18 cellular contexts compared by ENCODE assay signal in the genomic region with DNA sequence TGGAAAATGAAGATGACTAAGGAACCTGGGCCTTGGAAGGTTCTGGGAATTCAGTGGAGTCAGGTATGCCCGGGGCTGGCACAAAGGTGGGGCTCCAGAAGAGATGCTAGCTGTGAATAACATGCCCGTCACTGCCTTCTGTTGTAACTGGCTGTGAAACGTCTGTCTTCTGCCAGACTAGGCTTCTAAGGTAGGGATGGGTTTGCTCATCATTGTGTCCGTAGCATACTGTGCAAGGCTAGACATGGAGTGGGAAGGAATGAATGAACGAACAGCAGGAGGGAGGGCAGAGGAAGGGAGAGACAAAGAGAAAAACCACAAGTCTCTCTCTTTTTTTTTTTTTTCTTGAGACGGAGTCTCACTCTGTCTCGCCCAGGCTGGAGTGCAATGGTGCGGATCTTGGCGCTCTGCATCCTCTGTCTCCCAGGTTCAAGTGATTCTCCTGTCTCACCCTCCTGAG.
A peak's percentile ranks its signal among the peaks of the same experiment; 100 is the strongest.
DNase-seq lines count a peak whose midpoint lies in the region; ATAC-seq, FAIRE-seq and TF ChIP-seq lines count a peak whose summit lies in the region.
"Had no signal": no experiment of that assay in that cellular context is flagged by ENCODE, and none has a peak within 500 bp of the region (broad histone marks: within the 10 kb centered on the region; RNA-seq: fewer than 3 reads in every experiment).

No MANE protein-coding gene starts in this region.

- no peaks in the 10 kb centered on the region for H3K27me3 ChIP-seq in mammary epithelial cell (ENCODE audit: insufficient read depth, low read length)
- no peaks in the 10 kb centered on the region for H3K27me3 ChIP-seq in CD4-positive, alpha-beta memory T cell (ENCODE audit: insufficient read depth, low read length)
- H3K27me3 ChIP-seq: ascending aorta, esophagus muscularis mucosa, stomach had no signal

- FAIRE-seq in A549 (lab: Jason Lieb, UNC) = no peak
- FAIRE-seq: GM19239, HepG2 had no signal

- peak overlapping the region; percentile 58 for H3K4me2 ChIP-seq in A549
- H3K4me2 ChIP-seq in mammary epithelial cell (ENCODE audit: insufficient read depth, low read depth, low read length) = peak overlapping the region; percentile 64

- TF ChIP-seq EP300 in A549 (IDR thresholded peaks at IDR 0.05) = no peak

- POLR2A ChIA-PET in A549 (lab: Yijun Ruan, JAX) = no interaction called here
- POLR2A ChIA-PET in CD4-positive, alpha-beta memory T cell (lab: Charles Lee; ENCODE audit: partially characterized antibody) = no interaction called here

- H3K27ac ChIP-seq in A549 (peak overlapping the region; percentile 64 to 93), mammary epithelial cell (ENCODE audit: insufficient read depth, low read depth, low read length) (peak overlapping the region; percentile 99)
- no peak overlapping the region for H3K27ac ChIP-seq in CD4-positive, alpha-beta memory T cell (ENCODE audit: low read depth, low read length)
- H3K27ac ChIP-seq: ascending aorta, esophagus muscularis mucosa, stomach had no signal

- 71% methylated on average over 9 of the region's 9 CpGs for WGBS in A549 (ENCODE audit: missing lambda C conversion rate)
- 9% methylated on average over 7 of the region's 9 CpGs for WGBS in mammary epithelial cell (ENCODE audit: low coverage, missing lambda C conversion rate)

- TF ChIP-seq CTCF in A549 (IDR thresholded peaks at IDR 0.05) (no peak), mammary epithelial cell (conservative IDR thresholded peaks at IDR 0.05 in 1 of 2, IDR thresholded peaks at IDR 0.05 in 1 of 2; ENCODE audit: extremely low read depth in 1 of 2, insufficient read depth in 1 of 2, low read depth in 1 of 2, low read length in 2 of 2) (no peak)

- H3K9me3 Mint-ChIP-seq in effector memory CD8-positive, alpha-beta T cell = peaks cover 2 to 5% of the 10 kb centered on the region in 2 donors
- peaks cover 0 to 6% (median 2%) of the 10 kb centered on the region in 8 donors for H3K9me3 Mint-ChIP-seq in CD4-positive, alpha-beta memory T cell
- H3K9me3 Mint-ChIP-seq: activated CD4-positive, alpha-beta T cell treated with anti-CD3 and anti-CD28 coated beads, Interleukin-2, amount 10 ng/mL, durations not matched to agents 24 days and 14 days had no signal

- DNase-seq in A549 (ENCODE audit: low read depth in 1 of 2, low spot score in 1 of 2) = no peak
- DNase-seq in M059J (ENCODE audit: low read depth) = peak; percentile 49
- DNase-seq in mammary epithelial cell = peak; percentile 97
- peak; percentile 93 for DNase-seq in kidney tubule cell (ENCODE audit: low spot score)
- no peak for DNase-seq in NCI-H1105 treated with DMSO at 0.1 percent for 48 hours (lab: John Stamatoyannopoulos, UW)
- DNase-seq in effector memory CD8-positive, alpha-beta T cell = no peak
- DNase-seq in CD4-positive, alpha-beta memory T cell = no peak
- no peak for DNase-seq in Right ventricle myocardium inferior (ENCODE audit: missing footprints)
- DNase-seq: activated CD4-positive, alpha-beta T cell treated with anti-CD3 and anti-CD28 coated beads, Interleukin-2, amount 10 ng/mL, durations not matched to agents 24 days and 14 days; activated naive CD4-positive, alpha-beta T cell; dermis blood vessel endothelial cell; naive thymus-derived CD8-positive, alpha-beta T cell; NCI-H2081 treated with DMSO at 0.1 percent for 48 hours; stomach had no signal

- H3K4me3 ChIP-seq in A549 = no peak overlapping the region
- H3K4me3 ChIP-seq in mammary epithelial cell (replicated peaks in 1 of 3; ENCODE audit: insufficient read depth in 1 of 3, low read depth in 2 of 3, low read length in 3 of 3) = peak overlapping the region in 1 of 3 experiments; percentile 18
- no peak overlapping the region for H3K4me3 ChIP-seq in CD4-positive, alpha-beta memory T cell (ENCODE audit: low read length in 2 of 2)
- H3K4me3 ChIP-seq: ascending aorta, esophagus muscularis mucosa, stomach had no signal

- H3K9ac ChIP-seq in mammary epithelial cell (ENCODE audit: insufficient read depth, low read length) = peak overlapping the region; percentile 87

- no peak overlapping the region for H3K4me3 Mint-ChIP-seq in effector memory CD8-positive, alpha-beta T cell
- no peak overlapping the region for H3K4me3 Mint-ChIP-seq in CD4-positive, alpha-beta memory T cell
- H3K4me3 Mint-ChIP-seq: activated CD4-positive, alpha-beta T cell treated with anti-CD3 and anti-CD28 coated beads, Interleukin-2, amount 10 ng/mL, durations not matched to agents 24 days and 14 days; naive thymus-derived CD8-positive, alpha-beta T cell had no signal

- no peak for TF ChIP-seq POLR2A in A549 (IDR thresholded peaks at IDR 0.05; ENCODE audit: low read length)

- ATAC-seq in A549 (0 out of 6 replicates have a peak, but pooled peaks of 1 of the 2 experiments have one; percentile 8), Right ventricle myocardium inferior (no peak)
- ATAC-seq in effector memory CD8-positive, alpha-beta T cell (replicated peaks) = no peak
- ATAC-seq: HepG2; naive thymus-derived CD8-positive, alpha-beta T cell had no signal

- BruUV-seq in mammary epithelial cell (replicated peaks; lab: Mats Ljungman, UMichigan) = TSS peak; percentile 41

- H4K20me1 ChIP-seq in mammary epithelial cell (ENCODE audit: insufficient read depth, low read length) = no peaks in the 10 kb centered on the region

- in situ Hi-C loops in mammary epithelial cell (cut with MboI; ENCODE audit: low sequenced_read_pairs in 2 of 2) = loop anchor here in 1 of 2 donors (10.0 kb wide), 1 partner anchor 331 kb away; the partner anchor contains the start of gene MN1

- H3K9me3 ChIP-seq in A549 = no peaks in the 10 kb centered on the region
- no peaks in the 10 kb centered on the region for H3K9me3 ChIP-seq in mammary epithelial cell (replicated peaks; ENCODE audit: insufficient read depth, low read length)
- no peaks in the 10 kb centered on the region for H3K9me3 ChIP-seq in CD4-positive, alpha-beta memory T cell (ENCODE audit: control insufficient read depth in 1 of 2, low read length in 2 of 2)
- H3K9me3 ChIP-seq: ascending aorta, esophagus muscularis mucosa, stomach had no signal

- H3K36me3 Mint-ChIP-seq in effector memory CD8-positive, alpha-beta T cell (ENCODE audit: insufficient read depth) = no peaks in the 10 kb centered on the region
- H3K36me3 Mint-ChIP-seq in CD4-positive, alpha-beta memory T cell = no peaks in the 10 kb centered on the region
- H3K36me3 Mint-ChIP-seq: naive thymus-derived CD8-positive, alpha-beta T cell had no signal

- TF ChIP-seq RAD21 in A549 (conservative IDR thresholded peaks at IDR 0.05 in 1 of 2, IDR thresholded peaks at IDR 0.05 in 1 of 2) = no peak

- dilution Hi-C loops in mammary epithelial cell (cut with HindIII; ENCODE audit: low sequenced_read_pairs) = no loop called here

- intact Hi-C loops in mammary epithelial cell (cut with micrococcal nuclease) (loop anchor here (1.0 to 2.0 kb wide), 5 partner anchors 13 to 365 kb away; partner anchors contain the start of gene MN1), Right ventricle myocardium inferior (cut with DNase I) (no loop called here)
- intact Hi-C loops in CD4-positive, alpha-beta memory T cell (cut with micrococcal nuclease) = no loop called here

- peaks cover 40% of the 10 kb centered on the region for H3K4me1 ChIP-seq in A549
- H3K4me1 ChIP-seq in mammary epithelial cell (ENCODE audit: insufficient read depth, low read length) = peaks cover 44% of the 10 kb centered on the region
- no peaks in the 10 kb centered on the region for H3K4me1 ChIP-seq in CD4-positive, alpha-beta memory T cell (ENCODE audit: insufficient read depth, low read length)
- H3K4me1 ChIP-seq: ascending aorta had no signal

- CTCF ChIA-PET in A549 (lab: Yijun Ruan, JAX) = interaction anchor here (1.3 to 1.4 kb wide), 2 partner anchors 9 to 10 kb away, joined by 3 to 4 read pairs; no protein-coding TSS in a partner anchor
- CTCF ChIA-PET in mammary epithelial cell (lab: Charles Lee; ENCODE audit: low non-redundant PET) = interaction anchor here (0.5 to 0.6 kb wide), 4 partner anchors 13 to 1326 kb away, joined by 3 to 8 read pairs (median 5); no protein-coding TSS in a partner anchor
- CTCF ChIA-PET in CD4-positive, alpha-beta memory T cell (lab: Charles Lee; ENCODE audit: partially characterized antibody) = no interaction called here

- peaks cover 16% of the 10 kb centered on the region for H3K79me2 ChIP-seq in mammary epithelial cell (ENCODE audit: insufficient read depth, low read length)

- no peak overlapping the region for H3K27ac Mint-ChIP-seq in effector memory CD8-positive, alpha-beta T cell
- no peak overlapping the region for H3K27ac Mint-ChIP-seq in CD4-positive, alpha-beta memory T cell
- H3K27ac Mint-ChIP-seq: activated CD4-positive, alpha-beta T cell treated with anti-CD3 and anti-CD28 coated beads, Interleukin-2, amount 10 ng/mL, durations not matched to agents 24 days and 14 days; naive thymus-derived CD8-positive, alpha-beta T cell had no signal

- H3K36me3 ChIP-seq in mammary epithelial cell (ENCODE audit: insufficient read depth, low read length) = no peaks in the 10 kb centered on the region
- no peaks in the 10 kb centered on the region for H3K36me3 ChIP-seq in CD4-positive, alpha-beta memory T cell (ENCODE audit: insufficient read depth, low read length)
- H3K36me3 ChIP-seq: ascending aorta, esophagus muscularis mucosa, stomach had no signal

- no peak overlapping the region for H2AFZ ChIP-seq in mammary epithelial cell (ENCODE audit: low read depth, low read length)

- no peaks in the 10 kb centered on the region for H3K4me1 Mint-ChIP-seq in effector memory CD8-positive, alpha-beta T cell (ENCODE audit: low read depth in 2 of 2)
- H3K4me1 Mint-ChIP-seq in CD4-positive, alpha-beta memory T cell = no peaks in the 10 kb centered on the region
- H3K4me1 Mint-ChIP-seq: activated CD4-positive, alpha-beta T cell treated with anti-CD3 and anti-CD28 coated beads, Interleukin-2, amount 10 ng/mL, durations not matched to agents 24 days and 14 days; naive thymus-derived CD8-positive, alpha-beta T cell had no signal

- H3K27me3 Mint-ChIP-seq in effector memory CD8-positive, alpha-beta T cell = no peaks in the 10 kb centered on the region
- H3K27me3 Mint-ChIP-seq in CD4-positive, alpha-beta memory T cell = no peaks in the 10 kb centered on the region
- H3K27me3 Mint-ChIP-seq: activated CD4-positive, alpha-beta T cell treated with anti-CD3 and anti-CD28 coated beads, Interleukin-2, amount 10 ng/mL, durations not matched to agents 24 days and 14 days had no signal

TF ChIP-seq in A549, 52 proteins besides CTCF, POLR2A, EP300 and RAD21 (continues in another document):
- no peak for TF ChIP-seq MAFK (IDR thresholded peaks at IDR 0.05; ENCODE audit: partially characterized antibody)
- TF ChIP-seq KDM1A (IDR thresholded peaks at IDR 0.05; ENCODE audit: low read depth) = no peak
- TF ChIP-seq CBX8 (IDR thresholded peaks at IDR 0.05) = no peak
- TF ChIP-seq, protein P1, sequence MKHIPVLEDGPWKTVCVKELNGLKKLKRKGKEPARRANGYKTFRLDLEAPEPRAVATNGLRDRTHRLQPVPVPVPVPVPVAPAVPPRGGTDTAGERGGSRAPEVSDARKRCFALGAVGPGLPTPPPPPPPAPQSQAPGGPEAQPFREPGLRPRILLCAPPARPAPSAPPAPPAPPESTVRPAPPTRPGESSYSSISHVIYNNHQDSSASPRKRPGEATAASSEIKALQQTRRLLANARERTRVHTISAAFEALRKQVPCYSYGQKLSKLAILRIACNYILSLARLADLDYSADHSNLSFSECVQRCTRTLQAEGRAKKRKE (CRISPR knock-in tag; IDR thresholded peaks at IDR 0.05; ENCODE audit: low read depth) = no peak
- TF ChIP-seq HOXB13 (CRISPR knock-in tag; IDR thresholded peaks at IDR 0.05; ENCODE audit: low read depth) = no peak

Comparison
In these comparisons a context has a peak if more than half of its experiments do, and no peak if none do; other contexts are left out.
1. DNase-seq: peak in M059J (single experiment), mammary epithelial cell (single experiment) and kidney tubule cell (single experiment); none in A549 (0 of 2), NCI-H1105 treated with DMSO at 0.1 percent for 48 hours (single experiment), effector memory CD8-positive, alpha-beta T cell (0 of 3), CD4-positive, alpha-beta memory T cell (0 of 5) and Right ventricle myocardium inferior (single experiment).